18 cellular contexts compared by ENCODE assay signal in the genomic region with DNA sequence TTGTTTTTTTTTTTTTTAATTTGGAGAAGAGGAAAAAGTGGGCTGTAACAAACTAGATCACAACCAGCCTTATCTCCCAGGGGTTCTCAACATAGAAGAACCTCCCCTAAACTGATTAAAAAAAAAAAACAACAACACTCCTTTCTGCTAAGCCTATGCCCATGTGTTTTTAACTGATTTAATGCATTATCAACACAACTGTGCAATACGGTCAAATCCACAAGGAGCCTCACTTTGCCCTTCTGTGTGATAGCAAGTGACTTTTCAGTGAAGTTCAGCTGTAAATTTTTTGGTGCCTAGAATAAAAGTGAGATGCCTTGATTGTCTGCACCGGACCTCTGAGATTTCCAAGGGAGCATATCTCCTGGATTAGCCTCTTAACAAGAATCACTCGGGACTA. TPM values are rescaled to one million over a fixed set of nuclear protein-coding genes. Genes with fewer than 3 reads are reported as not detected.
A peak's percentile ranks its signal among the peaks of the same experiment; 100 is the strongest.
DNase-seq lines count a peak whose midpoint lies in the region; ATAC-seq and TF ChIP-seq lines count a peak whose summit lies in the region.
"Had no signal": no experiment of that assay in that cellular context is flagged by ENCODE, and none has a peak within 500 bp of the region (broad histone marks: within the 10 kb centered on the region; RNA-seq: fewer than 3 reads in every experiment).

No MANE protein-coding gene starts in this region.

- H3K9ac ChIP-seq in iPS-20b (ENCODE audit: low read depth, low read length) (peak overlapping the region; percentile 55; the same call in 1 of the 2 replicates), stomach smooth muscle (ENCODE audit: low read length in 2 of 2) (peak overlapping the region; percentile 96 to 100)

- H3K4me2 ChIP-seq in OCI-LY7 (ENCODE audit: low read length) = peak overlapping the region; percentile 96

- CTCF ChIA-PET in OCI-LY7 (lab: Charles Lee; ENCODE audit: unreplicated experiment) = no interaction called here

- H3K9me3 ChIP-seq in OCI-LY7 (ENCODE audit: low read length) (no peaks in the 10 kb centered on the region), iPS-20b (ENCODE audit: insufficient read depth, low read depth, low read length) (no peaks in the 10 kb centered on the region), stomach smooth muscle (ENCODE audit: control insufficient read depth in 2 of 2, low read length in 2 of 2) (no peaks in the 10 kb centered on the region)

- WGBS in lower leg skin, 2 donors = 22 to 38% methylated on average over 3 of the region's 3 CpGs

- ATAC-seq in GM18907 (IDR thresholded peaks at IDR 0.05; ENCODE audit: unreplicated experiment) (peak; percentile 12), GM19351 (IDR thresholded peaks at IDR 0.05; ENCODE audit: unreplicated experiment) (no peak), GM18498 (IDR thresholded peaks at IDR 0.05; ENCODE audit: unreplicated experiment) (no peak)
- ATAC-seq: activated CD8-positive, alpha-beta memory T cell treated with anti-CD3 and anti-CD28 coated beads, Interleukin-2, amount 10 ng/mL, durations not matched to agents 7 days and 5 days had no signal

- H3K27me3 ChIP-seq in iPS-20b (ENCODE audit: insufficient read depth, low read length) = peaks cover 57% of the 10 kb centered on the region
- H3K27me3 ChIP-seq in stomach smooth muscle (ENCODE audit: control insufficient read depth in 1 of 2, insufficient read depth in 2 of 2, low read length in 2 of 2) = peaks cover 0 to 8% of the 10 kb centered on the region in 2 donors

- H3K79me2 ChIP-seq in OCI-LY7 (ENCODE audit: insufficient read depth, low read depth, low read length) = peaks cover 14% of the 10 kb centered on the region

- no peak for TF ChIP-seq POLR2A in lower leg skin (IDR thresholded peaks at IDR 0.05)

- POLR2A ChIA-PET in OCI-LY7 (lab: Charles Lee) = interaction anchor here (0.6 to 1.0 kb wide), 2 partner anchors 32 to 204 kb away, joined by 3 to 4 read pairs; a partner anchor contains a TSS

- TF ChIP-seq CTCF in OCI-LY7 (conservative IDR thresholded peaks at IDR 0.05; ENCODE audit: low read length) (no peak), lower leg skin (IDR thresholded peaks at IDR 0.05) (no peak)

- TSS peak; percentile 83 for BruUV-seq in OCI-LY7 (replicated peaks; lab: Mats Ljungman, UMichigan)

- H4K20me1 ChIP-seq in OCI-LY7 (ENCODE audit: insufficient read depth, low read length) = no peaks in the 10 kb centered on the region

- H3K9me2 ChIP-seq in OCI-LY7 (ENCODE audit: insufficient read depth, low read length) = no peaks in the 10 kb centered on the region

- H2AFZ ChIP-seq in OCI-LY7 (ENCODE audit: low read length) = peak overlapping the region; percentile 44; the same call in 1 of the 2 replicates

- H3K27ac ChIP-seq in OCI-LY7 (ENCODE audit: low read depth, low read length, poor library complexity, severe bottlenecking) (peak overlapping the region; percentile 96), iPS-20b (ENCODE audit: low read length) (no peak overlapping the region), stomach smooth muscle (ENCODE audit: low read length) (peak overlapping the region; percentile 99)
- H3K27ac ChIP-seq: SK-N-MC, VCaP had no signal

- H3K36me3 ChIP-seq in OCI-LY7 (ENCODE audit: insufficient read depth, low read length) = no peaks in the 10 kb centered on the region
- no peaks in the 10 kb centered on the region for H3K36me3 ChIP-seq in iPS-20b (ENCODE audit: insufficient read depth, low read depth, low read length)
- peaks cover 15 to 32% of the 10 kb centered on the region in 2 donors for H3K36me3 ChIP-seq in stomach smooth muscle (ENCODE audit: control insufficient read depth in 2 of 2, insufficient read depth in 2 of 2, low read length in 2 of 2)

- intact Hi-C loops in OCI-LY7 (cut with micrococcal nuclease; ENCODE audit: unreplicated experiment) (loop anchor here (2.0 kb wide), 1 partner anchor 241 kb away; no protein-coding TSS in a partner anchor), lower leg skin (cut with DNase I; ENCODE audit: low total_unique reads) (loop anchor here (10.0 kb wide), 1 partner anchor 339 kb away; no protein-coding TSS in a partner anchor)

- DNase-seq in OCI-LY7 (ENCODE audit: low spot score) = peak; percentile 55
- DNase-seq in lower leg skin (ENCODE audit: low spot score in 2 of 2) = no peak
- DNase-seq in H4 (ENCODE audit: low spot score) = no peak
- DNase-seq: activated CD8-positive, alpha-beta memory T cell treated with anti-CD3 and anti-CD28 coated beads, Interleukin-2, amount 10 ng/mL, durations not matched to agents 7 days and 5 days; activated gamma-delta T cell treated with Interleukin-2 at 50 U/mL for 16 hours; C1 segment of cervical spinal cord; EL; immature natural killer cell; midbrain; NCI-H1092 treated with DMSO at 0.1 percent for 48 hours; NCI-H2171 had no signal

- H3K4me3 ChIP-seq in OCI-LY7 (ENCODE audit: low read depth, low read length, poor library complexity, severe bottlenecking) (peak overlapping the region; percentile 73), iPS-20b (ENCODE audit: low read length) (peak overlapping the region; percentile 76; the same call in 1 of the 2 replicates), stomach smooth muscle (ENCODE audit: low read length in 2 of 2) (peak overlapping the region; percentile 89 to 95), lower leg skin (ENCODE audit: low read depth, poor library complexity, severe bottlenecking) (no peak overlapping the region)
- H3K4me3 ChIP-seq: SK-N-MC had no signal

- H3K4me1 ChIP-seq in OCI-LY7 (ENCODE audit: insufficient read depth, low read length, poor library complexity, severe bottlenecking) (peaks cover 68% of the 10 kb centered on the region), iPS-20b (ENCODE audit: insufficient read depth, low read length) (no peaks in the 10 kb centered on the region), stomach smooth muscle (ENCODE audit: control insufficient read depth, insufficient read depth, low read length) (peaks cover 19% of the 10 kb centered on the region)

RNA-seq across cellular contexts. Expression of a gene that starts 0.6 kb away (rescaled TPM):
- 5.7 and 7.9 TPM in 2 replicates for total RNA-seq in OCI-LY7 (2014; rRNA removed; shearing (Covaris generic))
- total RNA-seq in OCI-LY7 (2022) = 33.3 and 33.8 TPM in 2 replicates
- 100 to 1,000 TPM in 1 of 4 donors, 10 to 100 TPM in 3; 13.7 to 139 (median 39.0) TPM for total RNA-seq in lower leg skin
- not detected in 2 replicates for total RNA-seq in H4 (2014; rRNA removed; shearing (Covaris generic))

RNA-seq across cellular contexts. Expression of a gene that starts 32.2 kb away (rescaled TPM):
- total RNA-seq in OCI-LY7 (2014; rRNA removed; shearing (Covaris generic)) = 33.7 and 36.6 TPM in 2 replicates
- total RNA-seq in OCI-LY7 (2022) (62.8 and 75.6 TPM in 2 replicates), lower leg skin (10 to 100 TPM; 39.7 to 43.3 (median 40.7) TPM)
- total RNA-seq in H4 (2014; rRNA removed; shearing (Covaris generic)) = 87.2 and 108 TPM in 2 replicates
